In the genomic region with DNA sequence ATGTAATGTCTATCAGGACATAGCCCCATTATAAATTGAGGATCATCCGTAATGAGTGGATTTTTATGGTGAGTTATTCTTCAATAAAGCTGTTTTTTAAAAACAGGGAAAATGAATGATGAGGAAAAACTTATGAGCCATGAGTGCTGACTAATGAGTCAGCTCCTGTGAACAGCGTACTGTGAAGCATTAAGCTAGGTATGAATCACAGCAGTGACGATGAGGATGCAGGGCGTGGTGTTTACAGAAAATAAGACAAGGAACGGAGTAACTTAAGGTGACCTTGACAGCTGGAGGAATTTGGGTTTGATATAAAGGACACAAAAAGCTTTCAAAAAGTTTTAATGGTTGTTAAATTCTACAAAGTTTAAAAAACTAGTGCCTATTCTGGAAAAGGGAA, we compare ENCODE assay signal across 1 cellular context.
TF ChIP-seq lines count a peak whose summit lies in the region.

No MANE protein-coding gene starts in this region.

TF ChIP-seq in K562, 482 proteins besides CTCF, POLR2A, EP300 and RAD21:
- TF ChIP-seq, protein P1, sequence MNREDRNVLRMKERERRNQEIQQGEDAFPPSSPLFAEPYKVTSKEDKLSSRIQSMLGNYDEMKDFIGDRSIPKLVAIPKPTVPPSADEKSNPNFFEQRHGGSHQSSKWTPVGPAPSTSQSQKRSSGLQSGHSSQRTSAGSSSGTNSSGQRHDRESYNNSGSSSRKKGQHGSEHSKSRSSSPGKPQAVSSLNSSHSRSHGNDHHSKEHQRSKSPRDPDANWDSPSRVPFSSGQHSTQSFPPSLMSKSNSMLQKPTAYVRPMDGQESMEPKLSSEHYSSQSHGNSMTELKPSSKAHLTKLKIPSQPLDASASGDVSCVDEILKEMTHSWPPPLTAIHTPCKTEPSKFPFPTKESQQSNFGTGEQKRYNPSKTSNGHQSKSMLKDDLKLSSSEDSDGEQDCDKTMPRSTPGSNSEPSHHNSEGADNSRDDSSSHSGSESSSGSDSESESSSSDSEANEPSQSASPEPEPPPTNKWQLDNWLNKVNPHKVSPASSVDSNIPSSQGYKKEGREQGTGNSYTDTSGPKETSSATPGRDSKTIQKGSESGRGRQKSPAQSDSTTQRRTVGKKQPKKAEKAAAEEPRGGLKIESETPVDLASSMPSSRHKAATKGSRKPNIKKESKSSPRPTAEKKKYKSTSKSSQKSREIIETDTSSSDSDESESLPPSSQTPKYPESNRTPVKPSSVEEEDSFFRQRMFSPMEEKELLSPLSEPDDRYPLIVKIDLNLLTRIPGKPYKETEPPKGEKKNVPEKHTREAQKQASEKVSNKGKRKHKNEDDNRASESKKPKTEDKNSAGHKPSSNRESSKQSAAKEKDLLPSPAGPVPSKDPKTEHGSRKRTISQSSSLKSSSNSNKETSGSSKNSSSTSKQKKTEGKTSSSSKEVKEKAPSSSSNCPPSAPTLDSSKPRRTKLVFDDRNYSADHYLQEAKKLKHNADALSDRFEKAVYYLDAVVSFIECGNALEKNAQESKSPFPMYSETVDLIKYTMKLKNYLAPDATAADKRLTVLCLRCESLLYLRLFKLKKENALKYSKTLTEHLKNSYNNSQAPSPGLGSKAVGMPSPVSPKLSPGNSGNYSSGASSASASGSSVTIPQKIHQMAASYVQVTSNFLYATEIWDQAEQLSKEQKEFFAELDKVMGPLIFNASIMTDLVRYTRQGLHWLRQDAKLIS (CRISPR knock-in tag; IDR thresholded peaks at IDR 0.05), result no peak
- TF ChIP-seq, protein P2, sequence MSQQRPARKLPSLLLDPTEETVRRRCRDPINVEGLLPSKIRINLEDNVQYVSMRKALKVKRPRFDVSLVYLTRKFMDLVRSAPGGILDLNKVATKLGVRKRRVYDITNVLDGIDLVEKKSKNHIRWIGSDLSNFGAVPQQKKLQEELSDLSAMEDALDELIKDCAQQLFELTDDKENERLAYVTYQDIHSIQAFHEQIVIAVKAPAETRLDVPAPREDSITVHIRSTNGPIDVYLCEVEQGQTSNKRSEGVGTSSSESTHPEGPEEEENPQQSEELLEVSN (IDR thresholded peaks at IDR 0.05; ENCODE audit: borderline replicate concordance in 1 of 2, extremely low read depth in 1 of 2, insufficient read depth in 1 of 2, insufficient read length in 1 of 2, low read depth in 1 of 2, low read length in 1 of 2, poor library complexity in 1 of 2, severe bottlenecking in 1 of 2), result no peak
- no peak for TF ChIP-seq ZSCAN32 (CRISPR knock-in tag; IDR thresholded peaks at IDR 0.05)
- TF ChIP-seq MTF1 (CRISPR knock-in tag; IDR thresholded peaks at IDR 0.05; ENCODE audit: borderline replicate concordance), result no peak
- peak; percentile 49; the same call in 1 of the 2 replicates for TF ChIP-seq FOSL1 (tag; conservative IDR thresholded peaks at IDR 0.05)
- TF ChIP-seq, protein P3, sequence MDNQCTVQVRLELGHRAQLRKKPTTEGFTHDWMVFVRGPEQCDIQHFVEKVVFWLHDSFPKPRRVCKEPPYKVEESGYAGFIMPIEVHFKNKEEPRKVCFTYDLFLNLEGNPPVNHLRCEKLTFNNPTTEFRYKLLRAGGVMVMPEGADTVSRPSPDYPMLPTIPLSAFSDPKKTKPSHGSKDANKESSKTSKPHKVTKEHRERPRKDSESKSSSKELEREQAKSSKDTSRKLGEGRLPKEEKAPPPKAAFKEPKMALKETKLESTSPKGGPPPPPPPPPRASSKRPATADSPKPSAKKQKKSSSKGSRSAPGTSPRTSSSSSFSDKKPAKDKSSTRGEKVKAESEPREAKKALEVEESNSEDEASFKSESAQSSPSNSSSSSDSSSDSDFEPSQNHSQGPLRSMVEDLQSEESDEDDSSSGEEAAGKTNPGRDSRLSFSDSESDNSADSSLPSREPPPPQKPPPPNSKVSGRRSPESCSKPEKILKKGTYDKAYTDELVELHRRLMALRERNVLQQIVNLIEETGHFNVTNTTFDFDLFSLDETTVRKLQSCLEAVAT (IDR thresholded peaks at IDR 0.05), result no peak
